Comparison of ENCODE assay signal across 22 cellular contexts in genomic region chr10:114547056-114547455, GRCh38.
DNase-seq lines count a peak whose midpoint lies in the region; ATAC-seq and TF ChIP-seq lines count a peak whose summit lies in the region.
"Had no signal": no experiment of that assay in that cellular context is flagged by ENCODE, and none has a peak within 500 bp of the region (broad histone marks: within the 10 kb centered on the region; RNA-seq: fewer than 3 reads in every experiment).

No MANE protein-coding gene starts in this region.

- no peaks in the 10 kb centered on the region for H3K27me3 Mint-ChIP-seq in activated T-cell treated with anti-CD3 and anti-CD28 coated beads, Interleukin-2, amount 50 U/mL, for 24 hours
- H3K27me3 Mint-ChIP-seq in CD4-positive, alpha-beta T cell = no peaks in the 10 kb centered on the region
- no peaks in the 10 kb centered on the region for H3K27me3 Mint-ChIP-seq in natural killer cell (ENCODE audit: low read depth in 2 of 2)

- H3K9me3 ChIP-seq in CD4-positive, alpha-beta T cell (ENCODE audit: control insufficient read depth, low read length) = no peaks in the 10 kb centered on the region
- no peaks in the 10 kb centered on the region for H3K9me3 ChIP-seq in duodenal mucosa (ENCODE audit: control insufficient read depth in 1 of 2, low read length in 2 of 2)
- H3K9me3 ChIP-seq: pancreas had no signal

- CTCF ChIA-PET in CD4-positive, alpha-beta T cell (lab: Charles Lee) = interaction anchor here (4.2 kb wide), 1 partner anchor 21 kb away, joined by 18 read pairs; no protein-coding TSS in a partner anchor

- TF ChIP-seq CTCF in CD4-positive, alpha-beta T cell (IDR thresholded peaks at IDR 0.05) = no peak
- TF ChIP-seq CTCF in natural killer cell (IDR thresholded peaks at IDR 0.05) = no peak

- H3K27ac Mint-ChIP-seq in activated T-cell treated with anti-CD3 and anti-CD28 coated beads, Interleukin-2, amount 50 U/mL, for 24 hours = peak overlapping the region; percentile 73
- peak overlapping the region; percentile 73 for H3K27ac Mint-ChIP-seq in CD4-positive, alpha-beta T cell
- H3K27ac Mint-ChIP-seq in natural killer cell = peak overlapping the region in 1 of 2 donors; percentile 72
- H3K27ac Mint-ChIP-seq: HFFc6; T-helper 1 cell treated with Interleukin-12 subunit alpha and Interleukin-12 subunit beta and Interleukin-4 antibody, amounts not matched to agents 30 μg/mL and 1 μg/mL, for 36 hours had no signal

- H3K27ac ChIP-seq in CD4-positive, alpha-beta T cell (ENCODE audit: low read depth, low read length) = no peak overlapping the region
- peak overlapping the region; percentile 30 for H3K27ac ChIP-seq in duodenal mucosa (ENCODE audit: low read depth, low read length)
- H3K27ac ChIP-seq: cardiac muscle cell, GM23248 had no signal

- no peaks in the 10 kb centered on the region for H3K36me3 Mint-ChIP-seq in activated T-cell treated with anti-CD3 and anti-CD28 coated beads, Interleukin-2, amount 50 U/mL, for 24 hours (ENCODE audit: low read depth)
- no peaks in the 10 kb centered on the region for H3K36me3 Mint-ChIP-seq in CD4-positive, alpha-beta T cell (ENCODE audit: low read depth)
- no peaks in the 10 kb centered on the region for H3K36me3 Mint-ChIP-seq in natural killer cell

- peak overlapping the region; percentile 53 for H3K4me3 Mint-ChIP-seq in activated T-cell treated with anti-CD3 and anti-CD28 coated beads, Interleukin-2, amount 50 U/mL, for 24 hours
- peak overlapping the region; percentile 57 for H3K4me3 Mint-ChIP-seq in CD4-positive, alpha-beta T cell
- peak overlapping the region; percentile 82 for H3K4me3 Mint-ChIP-seq in natural killer cell
- H3K4me3 Mint-ChIP-seq: HFFc6; T-helper 1 cell treated with Interleukin-12 subunit alpha and Interleukin-12 subunit beta and Interleukin-4 antibody, amounts not matched to agents 30 μg/mL and 1 μg/mL, for 36 hours had no signal

- peaks cover 60% of the 10 kb centered on the region for H3K4me1 Mint-ChIP-seq in activated T-cell treated with anti-CD3 and anti-CD28 coated beads, Interleukin-2, amount 50 U/mL, for 24 hours (ENCODE audit: low read depth)
- peaks cover 71% of the 10 kb centered on the region for H3K4me1 Mint-ChIP-seq in CD4-positive, alpha-beta T cell (ENCODE audit: low read depth)
- H3K4me1 Mint-ChIP-seq in natural killer cell = peaks cover 53 to 70% of the 10 kb centered on the region in 2 donors

- H3K4me1 ChIP-seq in duodenal mucosa (ENCODE audit: control insufficient read depth in 1 of 2, insufficient read depth in 2 of 2, low read length in 2 of 2) = peaks cover 19 to 24% of the 10 kb centered on the region in 2 donors

- no peaks in the 10 kb centered on the region for H3K9me3 Mint-ChIP-seq in activated T-cell treated with anti-CD3 and anti-CD28 coated beads, Interleukin-2, amount 50 U/mL, for 24 hours
- no peaks in the 10 kb centered on the region for H3K9me3 Mint-ChIP-seq in CD4-positive, alpha-beta T cell
- peaks cover 0 to 3% of the 10 kb centered on the region in 2 donors for H3K9me3 Mint-ChIP-seq in natural killer cell
- H3K9me3 Mint-ChIP-seq: HFFc6; T-helper 1 cell treated with Interleukin-12 subunit alpha and Interleukin-12 subunit beta and Interleukin-4 antibody, amounts not matched to agents 30 μg/mL and 1 μg/mL, for 36 hours had no signal

- no peak overlapping the region for H3K9ac ChIP-seq in duodenal mucosa (ENCODE audit: low read depth in 1 of 2, low read length in 2 of 2)
- H3K9ac ChIP-seq: GM23248 had no signal

- peak overlapping the region in 1 of 2 donors; percentile 19 for H3K4me3 ChIP-seq in duodenal mucosa (ENCODE audit: low read depth in 1 of 2, low read length in 2 of 2)
- H3K4me3 ChIP-seq: cardiac muscle cell, GM23248, pancreas had no signal

- H3K36me3 ChIP-seq in duodenal mucosa (ENCODE audit: control insufficient read depth in 1 of 2, insufficient read depth in 2 of 2, low read length in 2 of 2) = no peaks in the 10 kb centered on the region
- H3K36me3 ChIP-seq: cardiac muscle cell, pancreas had no signal

- POLR2A ChIA-PET in CD4-positive, alpha-beta T cell (lab: Charles Lee) = interaction anchor here (0.7 to 16.3 kb wide), 2 partner anchors 27 to 75 kb away, joined by 3 to 475 read pairs; no protein-coding TSS in a partner anchor

- DNase-seq in activated T-cell treated with anti-CD3 and anti-CD28 coated beads, Interleukin-2, amount 50 U/mL, for 24 hours = no peak
- DNase-seq in activated T-cell treated with anti-CD3 and anti-CD28 coated beads, Interleukin-2, amount 50 U/mL, for 1 hour = no peak
- DNase-seq in CD4-positive, alpha-beta T cell = no peak
- DNase-seq in natural killer cell (no peak), cerebellar nuclear complex (lab: John Stamatoyannopoulos, UW) (no peak), dedifferentiated amniotic fluid mesenchymal stem cell (ENCODE audit: extremely low spot score) (no peak)
- DNase-seq: activated CD4-positive, alpha-beta T cell treated with anti-CD3 and anti-CD28 coated beads for 1 hour; AML-193; amygdala; DMS53; GM23248; HFFc6; mesendoderm; NCI-H2029 treated with DMSO at 0.1 percent for 48 hours; NCI-H226; pancreas; stimulated activated CD4-positive, alpha-beta T cell treated with anti-CD3 and anti-CD28 coated beads, Interleukin-4, amount 100 ng/mL, for 4 hours; trophoblast cell had no signal

- intact Hi-C loops in CD4-positive, alpha-beta T cell (cut with DNase I, micrococcal nuclease) = loop anchor here in 1 of 2 experiments (1.0 to 10.0 kb wide), 4 partner anchors 21 to 278 kb away; partner anchors contain the start of gene FHIP2A
- intact Hi-C loops in natural killer cell (cut with micrococcal nuclease) = loop anchor here (10.0 kb wide), 4 partner anchors 52 to 388 kb away; partner anchors contain the start of genes CCDC186, FHIP2A, TDRD1 and TRUB1

- H3K27me3 ChIP-seq in CD4-positive, alpha-beta T cell (ENCODE audit: control insufficient read depth, insufficient read depth, low read length) = no peaks in the 10 kb centered on the region
- no peaks in the 10 kb centered on the region for H3K27me3 ChIP-seq in duodenal mucosa (ENCODE audit: control insufficient read depth in 1 of 2, insufficient read depth in 2 of 2, low read length in 2 of 2)
- H3K27me3 ChIP-seq: cardiac muscle cell, pancreas had no signal

- ATAC-seq in CD4-positive, alpha-beta T cell (ENCODE audit: poor library complexity) = no peak
- ATAC-seq in natural killer cell (no peak), HG02970 (IDR thresholded peaks at IDR 0.05; ENCODE audit: low FRiP score, unreplicated experiment) (no peak)
